8 cellular contexts compared by ENCODE assay signal in genomic region chr17:48678141-48678971, GRCh38. TPM values are rescaled to one million over a fixed set of nuclear protein-coding genes. Genes with fewer than 3 reads are reported as not detected.
DNase-seq lines count a peak whose midpoint lies in the region; ATAC-seq and TF ChIP-seq lines count a peak whose summit lies in the region.

No MANE protein-coding gene starts in this region.

- peak; percentile 18; the same call in 1 of the 2 replicates for TF ChIP-seq CTCF in Loucy (conservative IDR thresholded peaks at IDR 0.05; ENCODE audit: low read length)
- TF ChIP-seq CTCF in heart left ventricle (IDR thresholded peaks at IDR 0.05), result peak; percentile 83 to 98 (median 91)
- peak; percentile 68 to 84 (median 78) for TF ChIP-seq CTCF in vagina (IDR thresholded peaks at IDR 0.05)

- 6 to 12% (median 8%) methylated on average over 22 to 41 of the region's 41 CpGs for WGBS in heart left ventricle, 4 donors

- no peaks in the 10 kb centered on the region for H3K36me3 Mint-ChIP-seq in activated naive CD4-positive, alpha-beta T cell treated with anti-CD3 and anti-CD28 coated beads, Interleukin-2, amount 50 U/mL, for 72 hours

- H3K36me3 ChIP-seq in Loucy (ENCODE audit: insufficient read depth, low read length), result peaks cover 42% of the 10 kb centered on the region; the same call in 1 of the 2 replicates
- H3K36me3 ChIP-seq in heart left ventricle, result no peaks in the 10 kb centered on the region
- no peaks in the 10 kb centered on the region for H3K36me3 ChIP-seq in vagina

- DNase-seq in NCI-H2171 treated with DMSO at 0.1 percent for 48 hours (lab: John Stamatoyannopoulos, UW) (peak; percentile 20), NCI-H2171 (lab: John Stamatoyannopoulos, UW) (no peak), SKM-1 treated with dmso at 0.1 percent for 144 hours (lab: John Stamatoyannopoulos, UW; ENCODE audit: unreplicated experiment) (peak; percentile 51), heart left ventricle (peak; percentile 30 to 80 (median 48)), posterior vena cava (ENCODE audit: low spot score) (peak; percentile 87), vagina (ENCODE audit: extremely low spot score in 2 of 2) (no peak)
- peak; percentile 74 to 87 for DNase-seq in activated naive CD4-positive, alpha-beta T cell treated with anti-CD3 and anti-CD28 coated beads, Interleukin-2, amount 50 U/mL, for 72 hours (ENCODE audit: low spot score in 2 of 2)

- no peaks in the 10 kb centered on the region for H3F3A ChIP-seq in Loucy (ENCODE audit: low read depth)

- H3K27ac ChIP-seq in heart left ventricle (no peak overlapping the region), vagina (no peak overlapping the region)

- no peak overlapping the region for H3K4me2 ChIP-seq in Loucy (ENCODE audit: low read depth, low read length, poor library complexity, severe bottlenecking)

- intact Hi-C loops in heart left ventricle (cut with DNase I), result loop anchor here (1.0 to 10.0 kb wide), 8 partner anchors 112 to 356 kb away; no protein-coding TSS in a partner anchor
- intact Hi-C loops in posterior vena cava (cut with DNase I), result loop anchor here (2.0 to 10.0 kb wide), 3 partner anchors 46 to 209 kb away; no protein-coding TSS in a partner anchor
- intact Hi-C loops in vagina (cut with DNase I), result loop anchor here (10.0 kb wide), 1 partner anchor 106 kb away; no protein-coding TSS in a partner anchor

- no peak overlapping the region for H3K4me3 ChIP-seq in Loucy (ENCODE audit: low read length, poor library complexity, severe bottlenecking)
- no peak overlapping the region for H3K4me3 ChIP-seq in heart left ventricle
- H3K4me3 ChIP-seq in vagina, result no peak overlapping the region

- no peaks in the 10 kb centered on the region for H3K9me2 ChIP-seq in Loucy (replicated peaks; ENCODE audit: low read depth, low read length)

- peaks cover 20% of the 10 kb centered on the region; the same call in 1 of the 2 replicates for H3K79me2 ChIP-seq in Loucy (ENCODE audit: insufficient read depth, low read length)

- H3K9me3 ChIP-seq in Loucy (ENCODE audit: insufficient read depth, low read depth, low read length), result no peaks in the 10 kb centered on the region
- no peaks in the 10 kb centered on the region for H3K9me3 ChIP-seq in heart left ventricle
- H3K9me3 ChIP-seq in vagina, result no peaks in the 10 kb centered on the region

- no peaks in the 10 kb centered on the region for H3K9me3 Mint-ChIP-seq in activated naive CD4-positive, alpha-beta T cell treated with anti-CD3 and anti-CD28 coated beads, Interleukin-2, amount 50 U/mL, for 72 hours

- TF ChIP-seq POLR2A in heart left ventricle (IDR thresholded peaks at IDR 0.05), result no peak
- no peak for TF ChIP-seq POLR2A in vagina (IDR thresholded peaks at IDR 0.05)

- no peak overlapping the region for H3K27ac Mint-ChIP-seq in activated naive CD4-positive, alpha-beta T cell treated with anti-CD3 and anti-CD28 coated beads, Interleukin-2, amount 50 U/mL, for 72 hours

- no peaks in the 10 kb centered on the region for H4K20me1 ChIP-seq in Loucy (ENCODE audit: insufficient read depth, low read length, poor library complexity, severe bottlenecking)

- peak; percentile 91 to 96 for ATAC-seq in activated naive CD4-positive, alpha-beta T cell treated with anti-CD3 and anti-CD28 coated beads, Interleukin-2, amount 50 U/mL, for 72 hours
- peak in 3 of 4 donors; percentile 76 to 86 (median 82) for ATAC-seq in heart left ventricle

- no peaks in the 10 kb centered on the region for H3K4me1 ChIP-seq in Loucy (ENCODE audit: insufficient read depth, low read length, poor library complexity, severe bottlenecking)
- peaks cover 0 to 6% (median 0%) of the 10 kb centered on the region in 12 donors for H3K4me1 ChIP-seq in heart left ventricle
- H3K4me1 ChIP-seq in vagina, result peaks cover 6% of the 10 kb centered on the region

- no peaks in the 10 kb centered on the region for H3K27me3 ChIP-seq in Loucy (ENCODE audit: insufficient read depth, low read length, poor library complexity, severe bottlenecking)
- peaks cover 9 to 80% (median 32%) of the 10 kb centered on the region in 9 donors for H3K27me3 ChIP-seq in heart left ventricle
- H3K27me3 ChIP-seq in vagina, result no peaks in the 10 kb centered on the region

- H3K9ac ChIP-seq in Loucy (ENCODE audit: low read depth, low read length, poor library complexity, severe bottlenecking), result no peak overlapping the region

- no peak overlapping the region for H2AFZ ChIP-seq in Loucy (ENCODE audit: low read length)

RNA-seq across cellular contexts. Expression of gene PRAC1, which starts 44.0 kb away (rescaled TPM):
- not detected for total RNA-seq in activated naive CD4-positive, alpha-beta T cell treated with anti-CD3 and anti-CD28 coated beads, Interleukin-2, amount 50 U/mL, for 72 hours
- total RNA-seq in heart left ventricle (not detected), posterior vena cava (not detected), vagina (9.6 TPM)
- not detected for polyA plus RNA-seq in heart left ventricle

RNA-seq across cellular contexts. Expression of gene PRAC2, which starts 44.6 kb away (rescaled TPM):
- total RNA-seq in activated naive CD4-positive, alpha-beta T cell treated with anti-CD3 and anti-CD28 coated beads, Interleukin-2, amount 50 U/mL, for 72 hours, result not detected
- total RNA-seq in heart left ventricle (not detected), posterior vena cava (not detected), vagina (not detected)
- polyA plus RNA-seq in heart left ventricle, result not detected

RNA-seq across cellular contexts. Expression of gene HOXB13, which starts 50.2 kb away (rescaled TPM):
- total RNA-seq in activated naive CD4-positive, alpha-beta T cell treated with anti-CD3 and anti-CD28 coated beads, Interleukin-2, amount 50 U/mL, for 72 hours, result not detected
- total RNA-seq in heart left ventricle, result not detected
- polyA plus RNA-seq in heart left ventricle, result not detected
- not detected for total RNA-seq in posterior vena cava
- total RNA-seq in vagina, result 5.4 TPM

RNA-seq across cellular contexts. Expression of gene HOXB9, which starts 52.2 kb away (rescaled TPM):
- 1 to 10 TPM; 1.2 to 2.4 TPM for total RNA-seq in activated naive CD4-positive, alpha-beta T cell treated with anti-CD3 and anti-CD28 coated beads, Interleukin-2, amount 50 U/mL, for 72 hours
- total RNA-seq in heart left ventricle (not detected), posterior vena cava (under 1 TPM in 1 of 2 donors, not detected in 1; 0.24 TPM), vagina (not detected)
- not detected for polyA plus RNA-seq in heart left ventricle

Comparison
In these comparisons a context has a peak if more than half of its experiments do, and no peak if none do; other contexts are left out.
1. DNase-seq: peak in NCI-H2171 treated with DMSO at 0.1 percent for 48 hours (single experiment), SKM-1 treated with dmso at 0.1 percent for 144 hours (single experiment), activated naive CD4-positive, alpha-beta T cell treated with anti-CD3 and anti-CD28 coated beads, Interleukin-2, amount 50 U/mL, for 72 hours (2 of 2), heart left ventricle (5 of 5) and posterior vena cava (single experiment); none in NCI-H2171 (single experiment) and vagina (0 of 2).
2. CTCF ChIP-seq: peak in every context shown above with its lines; median percentile 91 in heart left ventricle; 78 in vagina; 18 in Loucy.
3. RNA of gene PRAC1, which starts 44.0 kb away (total RNA-seq): 9.6 TPM in vagina (single experiment); not detected in activated naive CD4-positive, alpha-beta T cell treated with anti-CD3 and anti-CD28 coated beads, Interleukin-2, amount 50 U/mL, for 72 hours, not detected in heart left ventricle and not detected in posterior vena cava; every median in the first group is over 10 times any median in the second.